In the genomic region with DNA sequence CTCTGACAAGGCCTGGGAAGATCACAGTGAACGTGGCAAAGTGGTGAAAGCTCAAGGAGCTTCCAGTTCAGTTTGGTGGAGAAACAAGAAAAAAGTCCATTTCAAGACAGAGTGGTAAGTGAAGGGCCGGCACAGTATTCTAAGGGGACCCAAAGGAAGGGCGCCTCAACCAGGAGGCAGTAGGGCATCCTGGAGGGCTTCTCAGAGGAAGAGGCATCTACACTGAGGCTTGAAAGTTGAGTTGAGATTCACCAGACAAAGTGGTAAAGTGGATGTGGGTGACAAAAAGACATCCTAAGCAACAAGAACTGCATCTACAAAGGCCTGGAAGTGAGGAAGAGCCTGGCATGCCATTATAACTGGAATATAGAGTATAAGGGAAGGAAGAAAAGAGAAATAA, we compare ENCODE assay signal across 39 cellular contexts. TPM values are rescaled to one million over a fixed set of nuclear protein-coding genes. Genes with fewer than 3 reads are reported as not detected.
"Had no signal": no experiment of that assay in that cellular context is flagged by ENCODE, and none has a peak within 500 bp of the region (broad histone marks: within the 10 kb centered on the region; RNA-seq: fewer than 3 reads in every experiment).

No MANE protein-coding gene starts in this region.

- H3K36me3 ChIP-seq: adrenal gland, ascending aorta, brain microvascular endothelial cell, breast epithelium, cardiac muscle cell had no signal

- H3K27ac ChIP-seq: adrenal gland, ascending aorta, body of pancreas, brain microvascular endothelial cell, breast epithelium, cardiac muscle cell had no signal

- H3K27me3 ChIP-seq: ascending aorta, body of pancreas, brain microvascular endothelial cell, breast epithelium, cardiac muscle cell had no signal

- H3K4me1 ChIP-seq: adrenal gland, ascending aorta, body of pancreas, breast epithelium had no signal

- H3K4me3 ChIP-seq: adrenal gland, ascending aorta, body of pancreas, breast epithelium, cardiac muscle cell had no signal

- DNase-seq: activated effector memory CD4-positive, alpha-beta T cell treated with anti-CD3 and anti-CD28 coated beads, Interleukin-2, amount 50 U/mL, for 16 hours; activated effector memory CD4-positive, alpha-beta T cell treated with Interleukin-2 at 50 U/mL for 16 hours; activated gamma-delta T cell; activated gamma-delta T cell treated with Interleukin-2 at 50 U/mL for 16 hours; activated naive CD4-positive, alpha-beta T cell; activated naive CD4-positive, alpha-beta T cell treated with anti-CD3 and anti-CD28 coated beads for 36 hours; activated naive CD4-positive, alpha-beta T cell treated with anti-CD3 and anti-CD28 coated beads, Interleukin-2, amount 10 ng/mL, durations not matched to agents 7 days and 5 days; activated naive CD4-positive, alpha-beta T cell treated with anti-CD3 and anti-CD28 coated beads, Interleukin-2, amount 50 U/mL, for 16 hours; activated naive CD4-positive, alpha-beta T cell treated with Interleukin-2 at 50 U/mL for 16 hours; activated naive CD8-positive, alpha-beta T cell treated with anti-CD3 and anti-CD28 coated beads for 36 hours; activated naive CD8-positive, alpha-beta T cell treated with anti-CD3 and anti-CD28 coated beads, Interleukin-2, amount 10 ng/mL, durations not matched to agents 7 days and 5 days; activated naive CD8-positive, alpha-beta T cell treated with anti-CD3 and anti-CD28 coated beads, Interleukin-2, amount 50 U/mL, for 24 hours; activated T-cell treated with anti-CD3 and anti-CD28 coated beads, Interleukin-2, amount 50 U/mL, for 24 hours; activated T-cell treated with anti-CD3 and anti-CD28 coated beads, Interleukin-2, amount 50 U/mL, for 4 hours; activated T-cell treated with anti-CD3 and anti-CD28 coated beads, Interleukin-2, amount 50 U/mL, for 48 hours; activated T-cell treated with anti-CD3 and anti-CD28 coated beads, Interleukin-2, amount 50 U/mL, for 72 hours; adrenal gland; amniotic stem cell; amygdala; anterior cingulate cortex; aorta; body of pancreas; brain microvascular endothelial cell; caudate nucleus; central memory CD4-positive, alpha-beta T cell; cerebellar nuclear complex had no signal

- ATAC-seq: activated naive CD4-positive, alpha-beta T cell treated with anti-CD3 and anti-CD28 coated beads, Interleukin-2, amount 50 U/mL, for 72 hours; activated naive CD8-positive, alpha-beta T cell treated with anti-CD3 and anti-CD28 coated beads, Interleukin-2, amount 50 U/mL, for 24 hours; activated T-cell treated with anti-CD3 and anti-CD28 coated beads, Interleukin-2, amount 50 U/mL, for 4 hours; activated T-cell treated with anti-CD3 and anti-CD28 coated beads, Interleukin-2, amount 50 U/mL, for 72 hours; activated T-helper 17 cell treated with anti-CD3 and anti-CD28 coated beads, Interleukin-2, amount 50 U/mL, for 72 hours; body of pancreas had no signal

- FAIRE-seq: astrocyte, bronchial epithelial cell had no signal

- H3K9me3 ChIP-seq: adrenal gland, ascending aorta, body of pancreas, breast epithelium had no signal

RNA-seq across cellular contexts. Expression of gene LRRC52, which starts 22.3 kb away (rescaled TPM):
- total RNA-seq: activated naive CD4-positive, alpha-beta T cell treated with anti-CD3 and anti-CD28 coated beads for 36 hours; activated naive CD4-positive, alpha-beta T cell treated with anti-CD3 and anti-CD28 coated beads, Interleukin-2, amount 50 U/mL, for 72 hours; activated naive CD8-positive, alpha-beta T cell treated with anti-CD3 and anti-CD28 coated beads for 36 hours; activated naive CD8-positive, alpha-beta T cell treated with anti-CD3 and anti-CD28 coated beads, Interleukin-2, amount 10 ng/mL, durations not matched to agents 7 days and 5 days; activated T-cell treated with anti-CD3 and anti-CD28 coated beads, Interleukin-2, amount 50 U/mL, for 4 hours; activated T-cell treated with anti-CD3 and anti-CD28 coated beads, Interleukin-2, amount 50 U/mL, for 72 hours; activated T-helper 1 cell treated with anti-CD3 and anti-CD28 coated beads, Interleukin-12 subunit alpha, Interleukin-12 subunit beta, Interleukin-2, Interleukin-4 antibody, amounts not matched to agents 30 ng/mL and 10 ng/mL and 1 ng/mL, durations not matched to agents 14 hours and 24 hours and 36 hours; activated T-helper 17 cell treated with anti-CD3 and anti-CD28 coated beads, Interleukin-2, amount 50 U/mL, for 72 hours; activated T-helper 2 cell treated with anti-CD3 and anti-CD28 coated beads, Interferon-gamma antibody, Interleukin-2, Interleukin-4, amounts not matched to agents 10 μg/mL and 5 μg/mL and 100 μg/mL, durations not matched to agents 14 hours and 24 hours and 36 hours; adrenal gland; aorta; ascending aorta; astrocyte; body of pancreas; breast epithelium; bronchial epithelial cell; cardiac septum; cerebellum; chondrocyte had no signal
- polyA plus RNA-seq: adipose tissue, adrenal gland, aorta had no signal
